In genomic region chr20:5654557-5654956, GRCh38 we compare ENCODE assay signal across 8 cellular contexts. TPM values are rescaled to one million over a fixed set of nuclear protein-coding genes. Genes with fewer than 3 reads are reported as not detected.
DNase-seq lines count a peak whose midpoint lies in the region; ATAC-seq, FAIRE-seq and TF ChIP-seq lines count a peak whose summit lies in the region.

No MANE protein-coding gene starts in this region.

- H3K36me3 Mint-ChIP-seq in astrocyte (ENCODE audit: low read depth, unreplicated experiment) (no peaks in the 10 kb centered on the region), chondrocyte (ENCODE audit: low read depth) (no peaks in the 10 kb centered on the region)

- intact Hi-C loops in mucosa of descending colon (cut with DNase I, micrococcal nuclease) = no loop called here

- H3K9me3 ChIP-seq in astrocyte (ENCODE audit: insufficient read depth, low read depth, low read length) (no peaks in the 10 kb centered on the region), mucosa of descending colon (no peaks in the 10 kb centered on the region)
- no peaks in the 10 kb centered on the region for H3K9me3 ChIP-seq in effector memory CD4-positive, alpha-beta T cell (ENCODE audit: control insufficient read depth, low read length)

- H3K4me2 ChIP-seq in astrocyte (ENCODE audit: low read length) = peak overlapping the region; percentile 59

- H3K4me1 Mint-ChIP-seq in astrocyte (ENCODE audit: low read depth, unreplicated experiment) = peaks cover 19% of the 10 kb centered on the region
- H3K4me1 Mint-ChIP-seq in chondrocyte (ENCODE audit: low read depth) = peaks cover 32% of the 10 kb centered on the region

- no peak overlapping the region for H2AFZ ChIP-seq in astrocyte (ENCODE audit: low read depth, low read length)

- peak overlapping the region; percentile 92 for H3K27ac ChIP-seq in astrocyte (ENCODE audit: low read depth, low read length)
- no peak overlapping the region for H3K27ac ChIP-seq in effector memory CD4-positive, alpha-beta T cell (ENCODE audit: insufficient read depth, low read length, poor library complexity, severe bottlenecking)

- peak; percentile 93 for DNase-seq in DMS53 (lab: John Stamatoyannopoulos, UW)
- peak; percentile 47 for DNase-seq in MV-4-11 (lab: John Stamatoyannopoulos, UW)
- peak; percentile 94 for DNase-seq in astrocyte (ENCODE audit: low read depth)
- DNase-seq in mucosa of descending colon = no peak
- no peak for DNase-seq in cerebellar cortex (ENCODE audit: low spot score)
- no peak for DNase-seq in effector memory CD4-positive, alpha-beta T cell
- no peak for DNase-seq in chondrocyte (ENCODE audit: low spot score)

- H3K27me3 ChIP-seq in astrocyte (ENCODE audit: insufficient read depth, low read length) = no peaks in the 10 kb centered on the region
- no peaks in the 10 kb centered on the region for H3K27me3 ChIP-seq in effector memory CD4-positive, alpha-beta T cell (replicated peaks; ENCODE audit: control insufficient read depth, insufficient read depth, low read length, poor library complexity, severe bottlenecking)

- TF ChIP-seq CTCF in astrocyte (IDR thresholded peaks at IDR 0.05; ENCODE audit: insufficient read depth, low read depth, low read length) (no peak), mucosa of descending colon (IDR thresholded peaks at IDR 0.05) (no peak), chondrocyte (IDR thresholded peaks at IDR 0.05) (no peak)

- no peaks in the 10 kb centered on the region for H4K20me1 ChIP-seq in astrocyte (ENCODE audit: insufficient read depth, low read length)

- H3K36me3 ChIP-seq in astrocyte (ENCODE audit: insufficient read depth, low read length) (no peaks in the 10 kb centered on the region), mucosa of descending colon (ENCODE audit: low read depth) (no peaks in the 10 kb centered on the region)
- no peaks in the 10 kb centered on the region for H3K36me3 ChIP-seq in effector memory CD4-positive, alpha-beta T cell (ENCODE audit: control insufficient read depth, insufficient read depth, low read length)

- H3K9ac ChIP-seq in astrocyte (ENCODE audit: low read length) = peak overlapping the region; percentile 74

- H3K79me2 ChIP-seq in astrocyte (ENCODE audit: insufficient read depth, low read length) = no peaks in the 10 kb centered on the region

- H3K9me3 Mint-ChIP-seq in astrocyte (ENCODE audit: unreplicated experiment) (no peaks in the 10 kb centered on the region), chondrocyte (ENCODE audit: low read depth) (no peaks in the 10 kb centered on the region)

- H3K27ac Mint-ChIP-seq in astrocyte (ENCODE audit: unreplicated experiment) = peak overlapping the region; percentile 62
- H3K27ac Mint-ChIP-seq in chondrocyte (ENCODE audit: unreplicated experiment) = no peak overlapping the region

- H3K4me1 ChIP-seq in astrocyte (ENCODE audit: insufficient read depth, low read length) = peaks cover 23% of the 10 kb centered on the region
- H3K4me1 ChIP-seq in mucosa of descending colon (ENCODE audit: low read depth) = peaks cover 4% of the 10 kb centered on the region
- peaks cover 4% of the 10 kb centered on the region for H3K4me1 ChIP-seq in effector memory CD4-positive, alpha-beta T cell (ENCODE audit: control insufficient read depth, insufficient read depth, low read length, poor library complexity, severe bottlenecking)

- H3K27me3 Mint-ChIP-seq in astrocyte (ENCODE audit: low read depth, unreplicated experiment) (no peaks in the 10 kb centered on the region), chondrocyte (ENCODE audit: low read depth) (no peaks in the 10 kb centered on the region)

- ATAC-seq in mucosa of descending colon (peak; percentile 86), GM21737 (IDR thresholded peaks at IDR 0.05; ENCODE audit: unreplicated experiment) (no peak)

- FAIRE-seq in astrocyte (lab: Jason Lieb, UNC) = peak; percentile 5

- no peak overlapping the region for H3K4me3 Mint-ChIP-seq in astrocyte (ENCODE audit: unreplicated experiment)
- H3K4me3 Mint-ChIP-seq in chondrocyte (ENCODE audit: unreplicated experiment) = no peak overlapping the region

- H3K4me3 ChIP-seq in astrocyte (ENCODE audit: insufficient read depth, low read depth, low read length) (no peak overlapping the region), mucosa of descending colon (no peak overlapping the region)
- H3K4me3 ChIP-seq in effector memory CD4-positive, alpha-beta T cell (ENCODE audit: insufficient read depth, low read depth, low read length, poor library complexity, severe bottlenecking) = no peak overlapping the region

RNA-seq across cellular contexts. Expression of gene GPCPD1, which starts 43.8 kb away (rescaled TPM):
- total RNA-seq in astrocyte = 18.3 and 22.3 TPM in 2 replicates
- 10 to 100 TPM; 26.8 to 35.6 (median 31.1) TPM for total RNA-seq in mucosa of descending colon
- 23.2 to 32.2 TPM (median 30.2 TPM) in 3 replicates for total RNA-seq in chondrocyte

Comparison
In these comparisons a context has a peak if more than half of its experiments do, and no peak if none do; other contexts are left out.
1. DNase-seq: peak in DMS53 (single experiment), MV-4-11 (single experiment) and astrocyte (single experiment); none in mucosa of descending colon (0 of 3), cerebellar cortex (single experiment), effector memory CD4-positive, alpha-beta T cell (0 of 3) and chondrocyte (single experiment).